11 cellular contexts compared by ENCODE assay signal in genomic region chr10:80166581-80167470, GRCh38. TPM values are rescaled to one million over a fixed set of nuclear protein-coding genes. Genes with fewer than 3 reads are reported as not detected.
DNase-seq lines count a peak whose midpoint lies in the region; ATAC-seq and TF ChIP-seq lines count a peak whose summit lies in the region.
"Had no signal": no experiment of that assay in that cellular context is flagged by ENCODE, and none has a peak within 500 bp of the region (broad histone marks: within the 10 kb centered on the region; RNA-seq: fewer than 3 reads in every experiment).

No MANE protein-coding gene starts in this region.

- ATAC-seq in activated T-helper 17 cell treated with anti-CD3 and anti-CD28 coated beads, Interleukin-2, amount 50 U/mL, for 72 hours (replicated peaks) = no peak
- ATAC-seq in stimulated activated effector memory CD8-positive, alpha-beta T cell treated with anti-CD3 and anti-CD28 coated beads, Interleukin-12 subunit alpha, Interleukin-12 subunit beta, amount 100 ng/mL, for 72 hours = no peak
- ATAC-seq in HG03342 (IDR thresholded peaks at IDR 0.05; ENCODE audit: unreplicated experiment) (no peak), HG03039 (IDR thresholded peaks at IDR 0.05; ENCODE audit: unreplicated experiment) (no peak)

- H3K27ac ChIP-seq in left ventricle myocardium inferior (replicated peaks) = peak overlapping the region; percentile 85

- BruUV-seq in Calu3 (replicated peaks; lab: Mats Ljungman, UMichigan) = no TSS peak

- no peaks in the 10 kb centered on the region for H3K9me3 ChIP-seq in left ventricle myocardium inferior (replicated peaks)

- peaks cover 83% of the 10 kb centered on the region for H3K36me3 ChIP-seq in left ventricle myocardium inferior

- H3K4me3 ChIP-seq in left ventricle myocardium inferior = no peak overlapping the region

- peak overlapping the region; percentile 76 for H3K27ac Mint-ChIP-seq in Calu3 (ENCODE audit: unreplicated experiment)
- peak overlapping the region; percentile 83 for H3K27ac Mint-ChIP-seq in activated T-helper 17 cell treated with anti-CD3 and anti-CD28 coated beads, Interleukin-2, amount 50 U/mL, for 72 hours
- H3K27ac Mint-ChIP-seq in stimulated activated effector memory CD8-positive, alpha-beta T cell treated with anti-CD3 and anti-CD28 coated beads, Interleukin-12 subunit alpha, Interleukin-12 subunit beta, amount 100 ng/mL, for 72 hours = peak overlapping the region; percentile 94

- H3K27me3 Mint-ChIP-seq in Calu3 (ENCODE audit: unreplicated experiment) = no peaks in the 10 kb centered on the region
- H3K27me3 Mint-ChIP-seq in activated T-helper 17 cell treated with anti-CD3 and anti-CD28 coated beads, Interleukin-2, amount 50 U/mL, for 72 hours = no peaks in the 10 kb centered on the region
- H3K27me3 Mint-ChIP-seq: activated CD4-positive, alpha-beta T cell treated with anti-CD3 and anti-CD28 coated beads, Interleukin-2, amount 10 ng/mL, durations not matched to agents 7 days and 5 days had no signal

- H3K4me3 Mint-ChIP-seq in Calu3 (ENCODE audit: low read depth, unreplicated experiment) = no peak overlapping the region
- H3K4me3 Mint-ChIP-seq in activated T-helper 17 cell treated with anti-CD3 and anti-CD28 coated beads, Interleukin-2, amount 50 U/mL, for 72 hours = peak overlapping the region; percentile 7
- no peak overlapping the region for H3K4me3 Mint-ChIP-seq in stimulated activated effector memory CD8-positive, alpha-beta T cell treated with anti-CD3 and anti-CD28 coated beads, Interleukin-12 subunit alpha, Interleukin-12 subunit beta, amount 100 ng/mL, for 72 hours
- H3K4me3 Mint-ChIP-seq: activated CD4-positive, alpha-beta T cell treated with anti-CD3 and anti-CD28 coated beads, Interleukin-2, amount 10 ng/mL, durations not matched to agents 7 days and 5 days had no signal

- CTCF ChIA-PET in Calu3 (lab: Charles Lee) = interaction anchor here (1.5 kb wide), 1 partner anchor 37 kb away, joined by 3 read pairs; no protein-coding TSS in a partner anchor

- no peaks in the 10 kb centered on the region for H3K27me3 ChIP-seq in left ventricle myocardium inferior (ENCODE audit: low read depth)

- peaks cover 100% of the 10 kb centered on the region for H3K4me1 ChIP-seq in left ventricle myocardium inferior

- peaks cover 93% of the 10 kb centered on the region for H3K4me1 Mint-ChIP-seq in Calu3 (ENCODE audit: low read depth, unreplicated experiment)
- H3K4me1 Mint-ChIP-seq in activated T-helper 17 cell treated with anti-CD3 and anti-CD28 coated beads, Interleukin-2, amount 50 U/mL, for 72 hours = peaks cover 15% of the 10 kb centered on the region
- H3K4me1 Mint-ChIP-seq in stimulated activated effector memory CD8-positive, alpha-beta T cell treated with anti-CD3 and anti-CD28 coated beads, Interleukin-12 subunit alpha, Interleukin-12 subunit beta, amount 100 ng/mL, for 72 hours = peaks cover 34% of the 10 kb centered on the region

- DNase-seq in Calu3 = no peak
- DNase-seq in left ventricle myocardium inferior = no peak
- no peak for DNase-seq in stimulated activated effector memory CD8-positive, alpha-beta T cell treated with anti-CD3 and anti-CD28 coated beads, Interleukin-12 subunit alpha, Interleukin-12 subunit beta, amount 100 ng/mL, for 72 hours (ENCODE audit: low spot score in 2 of 2)
- no peak for DNase-seq in NCI-H510A treated with DMSO at 0.1 percent for 48 hours (lab: John Stamatoyannopoulos, UW)
- DNase-seq in globus pallidus (ENCODE audit: low spot score) = no peak
- DNase-seq: activated CD4-positive, alpha-beta T cell treated with anti-CD3 and anti-CD28 coated beads, Interleukin-2, amount 10 ng/mL, durations not matched to agents 7 days and 5 days; COR-L47; NCI-H146 had no signal

- TF ChIP-seq CTCF in Calu3 (IDR thresholded peaks at IDR 0.05; ENCODE audit: unreplicated experiment) (no peak), left ventricle myocardium inferior (IDR thresholded peaks at IDR 0.05; ENCODE audit: borderline replicate concordance) (no peak)

- H3K9me3 Mint-ChIP-seq in Calu3 (ENCODE audit: low read depth, unreplicated experiment) = no peaks in the 10 kb centered on the region
- H3K9me3 Mint-ChIP-seq in activated T-helper 17 cell treated with anti-CD3 and anti-CD28 coated beads, Interleukin-2, amount 50 U/mL, for 72 hours = no peaks in the 10 kb centered on the region
- H3K9me3 Mint-ChIP-seq in stimulated activated effector memory CD8-positive, alpha-beta T cell treated with anti-CD3 and anti-CD28 coated beads, Interleukin-12 subunit alpha, Interleukin-12 subunit beta, amount 100 ng/mL, for 72 hours = no peaks in the 10 kb centered on the region
- H3K9me3 Mint-ChIP-seq: activated CD4-positive, alpha-beta T cell treated with anti-CD3 and anti-CD28 coated beads, Interleukin-2, amount 10 ng/mL, durations not matched to agents 7 days and 5 days had no signal

- intact Hi-C loops in Calu3 (cut with micrococcal nuclease; ENCODE audit: unreplicated experiment) (no loop called here), left ventricle myocardium inferior (cut with micrococcal nuclease) (no loop called here)

- H3K36me3 Mint-ChIP-seq in Calu3 (ENCODE audit: insufficient read depth, unreplicated experiment) = peaks cover 100% of the 10 kb centered on the region
- H3K36me3 Mint-ChIP-seq in activated T-helper 17 cell treated with anti-CD3 and anti-CD28 coated beads, Interleukin-2, amount 50 U/mL, for 72 hours (ENCODE audit: low read depth) = peaks cover 96% of the 10 kb centered on the region
- H3K36me3 Mint-ChIP-seq in stimulated activated effector memory CD8-positive, alpha-beta T cell treated with anti-CD3 and anti-CD28 coated beads, Interleukin-12 subunit alpha, Interleukin-12 subunit beta, amount 100 ng/mL, for 72 hours = peaks cover 73% of the 10 kb centered on the region

RNA-seq across cellular contexts. Expression of gene PLAC9, which starts 34.3 kb away (rescaled TPM):
- total RNA-seq in Calu3 (2022) = not detected in 2 replicates
- total RNA-seq in activated T-helper 17 cell treated with anti-CD3 and anti-CD28 coated beads, Interleukin-2, amount 50 U/mL, for 72 hours = not detected
- 34.3 TPM for total RNA-seq in left ventricle myocardium inferior
- total RNA-seq: activated CD4-positive, alpha-beta T cell treated with anti-CD3 and anti-CD28 coated beads, Interleukin-2, amount 10 ng/mL, durations not matched to agents 7 days and 5 days had no signal

RNA-seq across cellular contexts. Expression of gene ANXA11, which starts 38.5 kb away (rescaled TPM):
- total RNA-seq in Calu3 (2022) = 835 and 846 TPM in 2 replicates
- 100 to 1,000 TPM; 184 to 275 TPM for total RNA-seq in activated T-helper 17 cell treated with anti-CD3 and anti-CD28 coated beads, Interleukin-2, amount 50 U/mL, for 72 hours
- total RNA-seq in left ventricle myocardium inferior = 390 TPM

Comparison
In these comparisons a context has a peak if more than half of its experiments do, and no peak if none do; other contexts are left out.
1. RNA of gene PLAC9, which starts 34.3 kb away (total RNA-seq): 34.3 TPM in left ventricle myocardium inferior (single experiment); not detected in activated T-helper 17 cell treated with anti-CD3 and anti-CD28 coated beads, Interleukin-2, amount 50 U/mL, for 72 hours and not detected in Calu3; every median in the first group is over 10 times any median in the second.
2. Peak in every context shown above with its lines, with median percentiles within 50 percentile points of each other: H3K27ac Mint-ChIP-seq.